ENCODE assay signal across 10 cellular contexts in the genomic region with DNA sequence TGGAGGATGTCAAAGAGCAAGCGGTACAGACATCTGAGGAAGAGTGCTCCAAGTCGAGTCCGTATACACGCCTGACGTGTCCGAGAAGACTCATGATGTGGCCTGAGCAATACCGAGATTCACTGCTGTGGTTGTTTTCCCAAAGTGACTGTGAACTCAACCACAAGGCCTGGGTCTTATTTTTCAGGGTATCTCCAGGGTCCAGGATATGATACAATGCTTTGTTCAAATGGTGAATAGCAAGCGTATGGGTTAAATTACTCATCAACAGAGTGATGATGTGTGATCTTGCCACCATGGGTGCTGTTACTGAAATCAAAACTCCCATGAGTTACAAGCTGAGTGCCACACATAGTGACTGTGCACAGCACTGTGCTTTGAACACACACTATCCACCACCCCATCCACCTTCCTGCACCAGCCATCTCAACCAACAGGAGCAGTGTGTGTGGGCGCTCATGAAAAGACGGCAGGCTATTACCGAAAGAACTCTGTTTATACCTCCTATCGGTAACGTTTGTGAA.
DNase-seq lines count a peak whose midpoint lies in the region; ATAC-seq and TF ChIP-seq lines count a peak whose summit lies in the region.
"Had no signal": no experiment of that assay in that cellular context is flagged by ENCODE, and none has a peak within 500 bp of the region (broad histone marks: within the 10 kb centered on the region; RNA-seq: fewer than 3 reads in every experiment).

No MANE protein-coding gene starts in this region.

- no peak overlapping the region for H3K23ac ChIP-seq in H9 (ENCODE audit: insufficient read length, low read depth, low read length)

- H3K4me3 Mint-ChIP-seq in activated naive CD8-positive, alpha-beta T cell treated with anti-CD3 and anti-CD28 coated beads, Interleukin-2, amount 10 ng/mL, durations not matched to agents 7 days and 5 days, result no peak overlapping the region
- no peak overlapping the region for H3K4me3 Mint-ChIP-seq in H9

- H4K8ac ChIP-seq in H9 (replicated peaks; ENCODE audit: insufficient read length, low read depth, low read length), result no peak overlapping the region

- no peaks in the 10 kb centered on the region for H3K9me3 ChIP-seq in left ventricle myocardium inferior (replicated peaks)
- no peaks in the 10 kb centered on the region for H3K9me3 ChIP-seq in H9 (ENCODE audit: control insufficient read depth, low read depth, low read length)

- no peak overlapping the region for H3K9ac ChIP-seq in H9 (ENCODE audit: extremely low read depth, insufficient read length, low read length)

- POLR2A ChIA-PET in activated naive CD8-positive, alpha-beta T cell treated with anti-CD3 and anti-CD28 coated beads, Interleukin-2, amount 10 ng/mL, durations not matched to agents 7 days and 5 days (lab: Charles Lee), result no interaction called here

- no peak overlapping the region for H2BK15ac ChIP-seq in H9 (ENCODE audit: low read depth, low read length)

- H4K91ac ChIP-seq in H9 (ENCODE audit: insufficient read length, low read depth, low read length), result no peak overlapping the region

- no peaks in the 10 kb centered on the region for H3K79me1 ChIP-seq in H9 (ENCODE audit: insufficient read depth, low read depth, low read length, poor library complexity, severe bottlenecking)

- H3T11ph ChIP-seq in H9 (ENCODE audit: low read length), result no peak overlapping the region

- H3K9me3 Mint-ChIP-seq in activated naive CD8-positive, alpha-beta T cell treated with anti-CD3 and anti-CD28 coated beads, Interleukin-2, amount 10 ng/mL, durations not matched to agents 7 days and 5 days, result no peaks in the 10 kb centered on the region
- H3K9me3 Mint-ChIP-seq in H9, result no peaks in the 10 kb centered on the region

- H3K27ac ChIP-seq in left ventricle myocardium inferior (replicated peaks), result peak overlapping the region; percentile 53
- H3K27ac ChIP-seq in H9 (ENCODE audit: insufficient read length, low read depth, low read length), result no peak overlapping the region
- H3K27ac ChIP-seq: C4-2B had no signal

- H2BK120ac ChIP-seq in H9 (ENCODE audit: low read depth, low read length, poor library complexity, severe bottlenecking), result no peak overlapping the region

- no peak overlapping the region for H2BK20ac ChIP-seq in H9 (ENCODE audit: low read depth, low read length, poor library complexity, severe bottlenecking)

- H2AFZ ChIP-seq in H9 (ENCODE audit: low read length), result no peak overlapping the region

- H3K27me3 Mint-ChIP-seq in activated naive CD8-positive, alpha-beta T cell treated with anti-CD3 and anti-CD28 coated beads, Interleukin-2, amount 10 ng/mL, durations not matched to agents 7 days and 5 days, result no peaks in the 10 kb centered on the region
- no peaks in the 10 kb centered on the region for H3K27me3 Mint-ChIP-seq in H9 (ENCODE audit: low read depth)

- no peak for DNase-seq in left ventricle myocardium inferior
- DNase-seq in left cardiac atrium, result no peak
- no peak for DNase-seq in activated naive CD8-positive, alpha-beta T cell treated with anti-CD3 and anti-CD28 coated beads, Interleukin-2, amount 10 ng/mL, durations not matched to agents 7 days and 5 days
- DNase-seq in stimulated activated CD8-positive, alpha-beta memory T cell treated with anti-CD3 and anti-CD28 coated beads, Interleukin-12 subunit alpha, Interleukin-12 subunit beta, amount 100 ng/mL, for 24 hours (ENCODE audit: extremely low read depth), result peak; percentile 26
- no peak for DNase-seq in H9
- no peak for DNase-seq in DMS153 treated with DMSO at 0.1 percent for 48 hours (lab: John Stamatoyannopoulos, UW; ENCODE audit: unreplicated experiment)
- no peak for DNase-seq in AG20443 (ENCODE audit: low spot score)

- H3K36me3 Mint-ChIP-seq in activated naive CD8-positive, alpha-beta T cell treated with anti-CD3 and anti-CD28 coated beads, Interleukin-2, amount 10 ng/mL, durations not matched to agents 7 days and 5 days, result peaks cover 11% of the 10 kb centered on the region
- H3K36me3 Mint-ChIP-seq in H9 (ENCODE audit: insufficient read depth in 1 of 3, low read depth in 3 of 3), result peaks cover 26 to 77% (median 50%) of the 10 kb centered on the region in 3 experiments

- ATAC-seq in left cardiac atrium (no peak), HG03442 (IDR thresholded peaks at IDR 0.05; ENCODE audit: unreplicated experiment) (peak; percentile 87)
- peak; percentile 75 for ATAC-seq in activated naive CD8-positive, alpha-beta T cell treated with anti-CD3 and anti-CD28 coated beads, Interleukin-2, amount 10 ng/mL, durations not matched to agents 7 days and 5 days (ENCODE audit: low read depth)

- no peak overlapping the region for H3K4me2 ChIP-seq in H9 (ENCODE audit: insufficient read depth, insufficient read length, low read length)

- H3K27me3 ChIP-seq in left ventricle myocardium inferior (ENCODE audit: low read depth) (no peaks in the 10 kb centered on the region), H9 (ENCODE audit: insufficient read depth, low read length) (no peaks in the 10 kb centered on the region)

- H3K27ac Mint-ChIP-seq in activated naive CD8-positive, alpha-beta T cell treated with anti-CD3 and anti-CD28 coated beads, Interleukin-2, amount 10 ng/mL, durations not matched to agents 7 days and 5 days, result peak overlapping the region; percentile 58
- H3K27ac Mint-ChIP-seq in H9, result no peak overlapping the region

- H3K4me1 ChIP-seq in left ventricle myocardium inferior, result no peaks in the 10 kb centered on the region
- H3K4me1 ChIP-seq in H9 (ENCODE audit: insufficient read depth, low read length), result no peaks in the 10 kb centered on the region

- H3K18ac ChIP-seq in H9 (ENCODE audit: insufficient read length, low read depth, low read length), result no peak overlapping the region

- H2BK12ac ChIP-seq in H9 (ENCODE audit: insufficient read length, low read depth, low read length), result no peak overlapping the region

- H3K4me1 Mint-ChIP-seq in activated naive CD8-positive, alpha-beta T cell treated with anti-CD3 and anti-CD28 coated beads, Interleukin-2, amount 10 ng/mL, durations not matched to agents 7 days and 5 days, result peaks cover 17% of the 10 kb centered on the region
- H3K4me1 Mint-ChIP-seq in H9, result no peaks in the 10 kb centered on the region

- H3K14ac ChIP-seq in H9 (ENCODE audit: insufficient read depth, low read length), result no peak overlapping the region

- H4K5ac ChIP-seq in H9 (ENCODE audit: insufficient read length, low read depth, low read length), result no peak overlapping the region

- no peaks in the 10 kb centered on the region for H3K36me3 ChIP-seq in left ventricle myocardium inferior

- intact Hi-C loops in left ventricle myocardium inferior (cut with micrococcal nuclease) (no loop called here), left cardiac atrium (cut with DNase I) (no loop called here)

- H3K23me2 ChIP-seq in H9 (ENCODE audit: insufficient read length, low read depth, low read length, poor library complexity, severe bottlenecking), result no peaks in the 10 kb centered on the region

- H3K4ac ChIP-seq in H9 (ENCODE audit: low read depth, low read length), result no peak overlapping the region

- no peaks in the 10 kb centered on the region for H3K79me2 ChIP-seq in H9 (ENCODE audit: insufficient read depth, low read length)

- no peak overlapping the region for H2BK5ac ChIP-seq in H9 (ENCODE audit: insufficient read length, low read length)

- no CpG with 5 or more reads among the region's 13 CpGs for WGBS in H9 (ENCODE audit: extremely low coverage, insufficient read length, low lambda C conversion rate)

- TF ChIP-seq CTCF in left ventricle myocardium inferior (IDR thresholded peaks at IDR 0.05; ENCODE audit: borderline replicate concordance) (no peak), H9 (conservative IDR thresholded peaks at IDR 0.05) (no peak)

- no peak overlapping the region for H3K56ac ChIP-seq in H9 (ENCODE audit: insufficient read length, low read depth, low read length)

- H3K4me3 ChIP-seq in left ventricle myocardium inferior, result no peak overlapping the region
- H3K4me3 ChIP-seq: skin epidermis had no signal

- no peak overlapping the region for H2AK5ac ChIP-seq in H9 (ENCODE audit: insufficient read length, low read length)

- no peaks in the 10 kb centered on the region for H4K20me1 ChIP-seq in H9 (ENCODE audit: control insufficient read depth, insufficient read depth, insufficient read length)

Comparison
In these comparisons a context has a peak if more than half of its experiments do, and no peak if none do; other contexts are left out.
1. ATAC-seq: peak in HG03442 (single experiment) and activated naive CD8-positive, alpha-beta T cell treated with anti-CD3 and anti-CD28 coated beads, Interleukin-2, amount 10 ng/mL, durations not matched to agents 7 days and 5 days (single experiment); none in left cardiac atrium (0 of 2).